In genomic region chr9:70411930-70412677, GRCh38 we compare ENCODE assay signal across 8 cellular contexts. TPM values are rescaled to one million over a fixed set of nuclear protein-coding genes. Genes with fewer than 3 reads are reported as not detected.
A peak's percentile ranks its signal among the peaks of the same experiment; 100 is the strongest.
DNase-seq lines count a peak whose midpoint lies in the region; ATAC-seq and TF ChIP-seq lines count a peak whose summit lies in the region.

No MANE protein-coding gene starts in this region.

- no peaks in the 10 kb centered on the region for H3K27me3 ChIP-seq in dorsolateral prefrontal cortex

- TF ChIP-seq POLR2A in lower leg skin (IDR thresholded peaks at IDR 0.05): no peak

- intact Hi-C loops in dorsolateral prefrontal cortex (cut with DNase I) (loop anchor here in 1 of 2 donors (5.0 to 10.0 kb wide), 2 partner anchors 60 to 157 kb away; partner anchors contain the start of gene SMC5), lower leg skin (cut with DNase I; ENCODE audit: low total_unique reads) (no loop called here)

- peak overlapping the region; percentile 96 for H3K4me3 Mint-ChIP-seq in activated CD4-positive, alpha-beta T cell treated with anti-CD3 and anti-CD28 coated beads, Interleukin-2, amount 10 ng/mL, durations not matched to agents 7 days and 5 days

- H3K4me3 ChIP-seq in dorsolateral prefrontal cortex: peak overlapping the region; percentile 62 to 99 (median 93)
- peak overlapping the region; percentile 99 for H3K4me3 ChIP-seq in lower leg skin (ENCODE audit: low read depth, poor library complexity, severe bottlenecking)

- peaks cover 7% of the 10 kb centered on the region for H3K36me3 Mint-ChIP-seq in activated CD4-positive, alpha-beta T cell treated with anti-CD3 and anti-CD28 coated beads, Interleukin-2, amount 10 ng/mL, durations not matched to agents 7 days and 5 days (ENCODE audit: low read depth)

- peak overlapping the region; percentile 96 for H3K27ac ChIP-seq in C4-2B
- H3K27ac ChIP-seq in dorsolateral prefrontal cortex: peak overlapping the region; percentile 72 to 100 (median 99)

- H3K27ac Mint-ChIP-seq in activated CD4-positive, alpha-beta T cell treated with anti-CD3 and anti-CD28 coated beads, Interleukin-2, amount 10 ng/mL, durations not matched to agents 7 days and 5 days: peak overlapping the region; percentile 98

- peak; percentile 22 for ATAC-seq in GM19467 (IDR thresholded peaks at IDR 0.05; ENCODE audit: unreplicated experiment)

- in situ Hi-C loops in KBM-7 (cut with MboI; ENCODE audit: low pct_unique_long_range_greater_than_20kb, low sequenced_read_pairs): loop anchor here (10.0 kb wide), 1 partner anchor 83 kb away; no protein-coding TSS in a partner anchor

- H3K9me3 Mint-ChIP-seq in activated CD4-positive, alpha-beta T cell treated with anti-CD3 and anti-CD28 coated beads, Interleukin-2, amount 10 ng/mL, durations not matched to agents 7 days and 5 days: no peaks in the 10 kb centered on the region

- H3K4me1 Mint-ChIP-seq in activated CD4-positive, alpha-beta T cell treated with anti-CD3 and anti-CD28 coated beads, Interleukin-2, amount 10 ng/mL, durations not matched to agents 7 days and 5 days: peaks cover 56% of the 10 kb centered on the region

- TF ChIP-seq CTCF in C4-2B (conservative IDR thresholded peaks at IDR 0.05) (no peak), dorsolateral prefrontal cortex (IDR thresholded peaks at IDR 0.05 in 54 of 56, conservative IDR thresholded peaks at IDR 0.05 in 2 of 56; ENCODE audit: low read depth in 1 of 56, partially characterized antibody in 56 of 56) (peak in 1 of 56 donors; percentile 5), lower leg skin (IDR thresholded peaks at IDR 0.05) (no peak)

- 0 to 1% methylated on average over 26 to 33 of the region's 34 CpGs for WGBS in lower leg skin, 2 donors

- no peaks in the 10 kb centered on the region for H3K27me3 Mint-ChIP-seq in activated CD4-positive, alpha-beta T cell treated with anti-CD3 and anti-CD28 coated beads, Interleukin-2, amount 10 ng/mL, durations not matched to agents 7 days and 5 days

- DNase-seq in KBM-7 (peak; percentile 83), dorsolateral prefrontal cortex (peak in 7 of 10 donors; percentile 29 to 62 (median 54)), lower leg skin (ENCODE audit: low spot score in 2 of 2) (peak; percentile 78 to 94), DMS114 treated with DMSO at 0.1 percent for 48 hours (lab: John Stamatoyannopoulos, UW; ENCODE audit: unreplicated experiment) (no peak)
- DNase-seq in activated CD4-positive, alpha-beta T cell treated with anti-CD3 and anti-CD28 coated beads, Interleukin-2, amount 10 ng/mL, durations not matched to agents 7 days and 5 days: peak; percentile 66
- peak in 2 of 3 donors; percentile 58 to 61 for DNase-seq in stimulated activated CD4-positive, alpha-beta T cell treated with anti-CD3 and anti-CD28 coated beads, TNF-alpha, amount 100 ng/mL, for 48 hours (ENCODE audit: low read depth in 3 of 3)

- CTCF ChIA-PET in activated CD4-positive, alpha-beta T cell treated with anti-CD3 and anti-CD28 coated beads, Interleukin-2, amount 10 ng/mL, durations not matched to agents 7 days and 5 days (lab: Charles Lee): interaction anchor here (0.5 to 1.6 kb wide), 3 partner anchors 9 to 190 kb away, joined by 4 to 7 read pairs (median 6); no protein-coding TSS in a partner anchor

- POLR2A ChIA-PET in activated CD4-positive, alpha-beta T cell treated with anti-CD3 and anti-CD28 coated beads, Interleukin-2, amount 10 ng/mL, durations not matched to agents 7 days and 5 days (lab: Charles Lee): interaction anchor here (0.6 to 1.2 kb wide), 2 partner anchors 10 kb away, joined by 3 to 5 read pairs; no protein-coding TSS in a partner anchor

RNA-seq across cellular contexts. Expression of gene KLF9, which starts 2.4 kb away (rescaled TPM):
- 10 to 100 TPM; 11.3 to 12.8 TPM for total RNA-seq in activated CD4-positive, alpha-beta T cell treated with anti-CD3 and anti-CD28 coated beads, Interleukin-2, amount 10 ng/mL, durations not matched to agents 7 days and 5 days
- total RNA-seq in dorsolateral prefrontal cortex: 10 to 100 TPM; 38.3 to 97.2 (median 59.3) TPM
- total RNA-seq in lower leg skin: 100 to 1,000 TPM in 2 of 4 donors, 10 to 100 TPM in 2; 71.5 to 198 (median 104) TPM
